Comparison of ENCODE assay signal across 9 cellular contexts in genomic region chr16:26149661-26150060, GRCh38.
"Had no signal": no experiment of that assay in that cellular context is flagged by ENCODE, and none has a peak within 500 bp of the region (broad histone marks: within the 10 kb centered on the region; RNA-seq: fewer than 3 reads in every experiment).

No MANE protein-coding gene starts in this region.

- H3K27ac ChIP-seq: GM23248, HL-60 had no signal

- H2AFZ ChIP-seq: GM23248 had no signal

- H3K9me3 ChIP-seq: HAP-1 had no signal

- H3K4me3 Mint-ChIP-seq: HFFc6, IgD-negative memory B cell had no signal

- H3K4me1 ChIP-seq: HAP-1 had no signal

- H3K27ac Mint-ChIP-seq: HFFc6, IgD-negative memory B cell had no signal

- ATAC-seq: HCT116, HepG2 had no signal

- H3K36me3 ChIP-seq: HAP-1 had no signal

- DNase-seq: GM23248, GOT3, H7, HFFc6 had no signal

- H3K9ac ChIP-seq: GM23248 had no signal

- H3K36me3 Mint-ChIP-seq: IgD-negative memory B cell had no signal

- H3K4me3 ChIP-seq: GM23248, HAP-1 had no signal
